ENCODE assay signal across 23 cellular contexts in genomic region chr1:245716561-245716960, GRCh38.
"Had no signal": no experiment of that assay in that cellular context is flagged by ENCODE, and none has a peak within 500 bp of the region (broad histone marks: within the 10 kb centered on the region; RNA-seq: fewer than 3 reads in every experiment).

No MANE protein-coding gene starts in this region.

- H3K36me3 Mint-ChIP-seq: activated CD4-positive, alpha-beta memory T cell treated with anti-CD3 and anti-CD28 coated beads for 36 hours; activated naive CD8-positive, alpha-beta T cell; brain; mesothelial cell of epicardium; type B pancreatic cell; WTC11 had no signal

- DNase-seq: activated CD4-positive, alpha-beta memory T cell treated with anti-CD3 and anti-CD28 coated beads for 36 hours; activated CD4-positive, alpha-beta T cell treated with anti-CD3 and anti-CD28 coated beads for 36 hours; activated T-cell treated with anti-CD3 and anti-CD28 coated beads for 4 hours; amygdala; central memory CD4-positive, alpha-beta T cell; dorsolateral prefrontal cortex; hypothalamus; nephron progenitor cell; occipital lobe; stimulated activated CD4-positive, alpha-beta T cell treated with anti-CD3 and anti-CD28 coated beads, Interleukin-15, amount 100 ng/mL, for 24 hours; stimulated activated CD4-positive, alpha-beta T cell treated with anti-CD3 and anti-CD28 coated beads, Interleukin-2, amount 100 ng/mL, for 48 hours; T-helper 2 cell had no signal

- H3K4me1 Mint-ChIP-seq: activated CD4-positive, alpha-beta T cell treated with anti-CD3 and anti-CD28 coated beads for 36 hours; mesothelial cell of epicardium had no signal

- H3K9me3 Mint-ChIP-seq: activated T-helper 1 cell treated with anti-CD3 and anti-CD28 coated beads, Interleukin-12 subunit alpha, Interleukin-12 subunit beta, Interleukin-2, Interleukin-4 antibody, amounts not matched to agents 30 ng/mL and 10 ng/mL and 1 ng/mL, durations not matched to agents 14 hours and 24 hours and 36 hours; nephron progenitor cell; stimulated activated naive CD8-positive, alpha-beta T cell treated with anti-CD3 and anti-CD28 coated beads, Interleukin-15, Interleukin-2, amounts not matched to agents 100 ng/mL and 50 ng/mL, for 24 hours; type B pancreatic cell had no signal

- H3K27ac ChIP-seq: dorsolateral prefrontal cortex had no signal

- H3K27ac Mint-ChIP-seq: activated CD4-positive, alpha-beta memory T cell treated with anti-CD3 and anti-CD28 coated beads for 36 hours; activated CD4-positive, alpha-beta T cell treated with anti-CD3 and anti-CD28 coated beads for 36 hours; activated naive CD8-positive, alpha-beta T cell; activated T-helper 1 cell treated with anti-CD3 and anti-CD28 coated beads, Interleukin-12 subunit alpha, Interleukin-12 subunit beta, Interleukin-2, Interleukin-4 antibody, amounts not matched to agents 30 ng/mL and 10 ng/mL and 1 ng/mL, durations not matched to agents 14 hours and 24 hours and 36 hours; mesothelial cell of epicardium; nephron progenitor cell; stimulated activated naive CD8-positive, alpha-beta T cell treated with anti-CD3 and anti-CD28 coated beads, Interleukin-15, Interleukin-2, amounts not matched to agents 100 ng/mL and 50 ng/mL, for 24 hours; type B pancreatic cell; WTC11 had no signal

- H3K4me3 Mint-ChIP-seq: activated CD4-positive, alpha-beta memory T cell treated with anti-CD3 and anti-CD28 coated beads for 36 hours; activated CD4-positive, alpha-beta T cell treated with anti-CD3 and anti-CD28 coated beads for 36 hours; activated naive CD8-positive, alpha-beta T cell; activated T-helper 1 cell treated with anti-CD3 and anti-CD28 coated beads, Interleukin-12 subunit alpha, Interleukin-12 subunit beta, Interleukin-2, Interleukin-4 antibody, amounts not matched to agents 30 ng/mL and 10 ng/mL and 1 ng/mL, durations not matched to agents 14 hours and 24 hours and 36 hours; brain; mesothelial cell of epicardium; nephron progenitor cell; stimulated activated naive CD8-positive, alpha-beta T cell treated with anti-CD3 and anti-CD28 coated beads, Interleukin-15, Interleukin-2, amounts not matched to agents 100 ng/mL and 50 ng/mL, for 24 hours; type B pancreatic cell; WTC11 had no signal

- H3K27me3 Mint-ChIP-seq: activated CD4-positive, alpha-beta memory T cell treated with anti-CD3 and anti-CD28 coated beads for 36 hours; activated naive CD8-positive, alpha-beta T cell; stimulated activated naive CD8-positive, alpha-beta T cell treated with anti-CD3 and anti-CD28 coated beads, Interleukin-15, Interleukin-2, amounts not matched to agents 100 ng/mL and 50 ng/mL, for 24 hours; type B pancreatic cell had no signal

- H3K27me3 ChIP-seq: dorsolateral prefrontal cortex had no signal

- FAIRE-seq: colon, frontal cortex, TTC549 had no signal

- H3K4me3 ChIP-seq: dorsolateral prefrontal cortex, lung had no signal
